Comparison of ENCODE assay signal across 13 cellular contexts in the genomic region with DNA sequence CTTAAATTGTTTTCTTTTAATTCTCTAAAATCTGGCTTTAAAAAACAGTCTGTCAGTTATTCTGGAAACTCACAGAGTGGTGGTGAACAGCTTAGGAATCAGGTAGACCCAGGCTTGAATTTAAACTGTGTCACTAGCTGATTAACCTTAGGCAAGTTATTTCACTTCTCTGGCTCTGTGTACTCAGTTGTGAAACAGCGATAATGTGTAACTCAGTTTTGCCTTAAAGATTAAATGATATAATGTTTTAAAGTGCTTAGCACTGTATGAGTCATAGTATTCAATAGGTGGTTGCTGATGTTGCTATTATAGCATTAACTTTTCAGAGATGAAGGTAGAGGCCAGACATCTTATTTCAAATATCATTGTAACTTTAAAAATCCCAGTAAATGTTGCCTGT. TPM values are rescaled to one million over a fixed set of nuclear protein-coding genes. Genes with fewer than 3 reads are reported as not detected.
DNase-seq lines count a peak whose midpoint lies in the region; ATAC-seq and TF ChIP-seq lines count a peak whose summit lies in the region.
"Had no signal": no experiment of that assay in that cellular context is flagged by ENCODE, and none has a peak within 500 bp of the region (broad histone marks: within the 10 kb centered on the region; RNA-seq: fewer than 3 reads in every experiment).

No MANE protein-coding gene starts in this region.

- DNase-seq in Caco-2 (no peak), HT1080 (ENCODE audit: low read depth) (peak; percentile 8), mammary epithelial cell (peak; percentile 81), left colon (no peak), retina (no peak), T-helper 9 cell (no peak), amniotic stem cell (lab: John Stamatoyannopoulos, UW) (no peak)
- no peak for DNase-seq in stimulated activated CD4-positive, alpha-beta T cell treated with anti-CD3 and anti-CD28 coated beads, Interleukin-2, amount 100 ng/mL, for 24 hours
- DNase-seq: activated naive CD4-positive, alpha-beta T cell treated with anti-CD3 and anti-CD28 coated beads, Interleukin-2, amount 50 U/mL, for 16 hours; NCI-H1092; stimulated activated CD4-positive, alpha-beta T cell treated with anti-CD3 and anti-CD28 coated beads, Interleukin-4, amount 100 ng/mL, for 24 hours had no signal

- H3K9me3 Mint-ChIP-seq in Caco-2 (ENCODE audit: unreplicated experiment) = no peaks in the 10 kb centered on the region
- H3K9me3 Mint-ChIP-seq: stimulated activated naive CD8-positive, alpha-beta T cell treated with anti-CD3 and anti-CD28 coated beads, Interleukin-15, Interleukin-2, amounts not matched to agents 100 ng/mL and 50 ng/mL, for 24 hours had no signal

- H3K27me3 Mint-ChIP-seq in Caco-2 (ENCODE audit: insufficient read depth, unreplicated experiment) = no peaks in the 10 kb centered on the region
- H3K27me3 Mint-ChIP-seq: stimulated activated naive CD8-positive, alpha-beta T cell treated with anti-CD3 and anti-CD28 coated beads, Interleukin-15, Interleukin-2, amounts not matched to agents 100 ng/mL and 50 ng/mL, for 24 hours had no signal

- H3K36me3 ChIP-seq in Caco-2 (ENCODE audit: control insufficient read depth, insufficient read depth, low read length) (no peaks in the 10 kb centered on the region), mammary epithelial cell (ENCODE audit: insufficient read depth, low read length) (no peaks in the 10 kb centered on the region)

- in situ Hi-C loops in mammary epithelial cell (cut with MboI; ENCODE audit: low sequenced_read_pairs in 2 of 2) = no loop called here

- peak overlapping the region; percentile 11 for H3K4me3 Mint-ChIP-seq in Caco-2 (ENCODE audit: unreplicated experiment)
- H3K4me3 Mint-ChIP-seq: stimulated activated naive CD8-positive, alpha-beta T cell treated with anti-CD3 and anti-CD28 coated beads, Interleukin-15, Interleukin-2, amounts not matched to agents 100 ng/mL and 50 ng/mL, for 24 hours had no signal

- POLR2A ChIA-PET in Caco-2 (lab: Charles Lee) = no interaction called here

- no peak overlapping the region for H3K9ac ChIP-seq in mammary epithelial cell (ENCODE audit: insufficient read depth, low read length)

- H3K27me3 ChIP-seq in Caco-2 (replicated peaks; ENCODE audit: control insufficient read depth, insufficient read depth, low read length) (no peaks in the 10 kb centered on the region), mammary epithelial cell (ENCODE audit: insufficient read depth, low read length) (no peaks in the 10 kb centered on the region)

- peaks cover 88% of the 10 kb centered on the region for H3K79me2 ChIP-seq in mammary epithelial cell (ENCODE audit: insufficient read depth, low read length)

- H3K4me1 ChIP-seq in Caco-2 = peaks cover 27% of the 10 kb centered on the region
- H3K4me1 ChIP-seq in mammary epithelial cell (ENCODE audit: insufficient read depth, low read length) = peaks cover 20% of the 10 kb centered on the region

- H3K9me3 ChIP-seq in Caco-2 (no peaks in the 10 kb centered on the region), mammary epithelial cell (replicated peaks; ENCODE audit: insufficient read depth, low read length) (no peaks in the 10 kb centered on the region)

- no peak overlapping the region for H3K27ac ChIP-seq in mammary epithelial cell (ENCODE audit: insufficient read depth, low read depth, low read length)
- H3K27ac ChIP-seq: coronary artery had no signal

- peak overlapping the region; percentile 53 for H3K27ac Mint-ChIP-seq in Caco-2 (ENCODE audit: unreplicated experiment)
- H3K27ac Mint-ChIP-seq: stimulated activated naive CD8-positive, alpha-beta T cell treated with anti-CD3 and anti-CD28 coated beads, Interleukin-15, Interleukin-2, amounts not matched to agents 100 ng/mL and 50 ng/mL, for 24 hours had no signal

- H3K4me2 ChIP-seq in mammary epithelial cell (ENCODE audit: insufficient read depth, low read depth, low read length) = peak overlapping the region; percentile 2

- H2AFZ ChIP-seq in mammary epithelial cell (ENCODE audit: low read depth, low read length) = no peak overlapping the region

- intact Hi-C loops in Caco-2 (cut with micrococcal nuclease; ENCODE audit: unreplicated experiment) (no loop called here), mammary epithelial cell (cut with micrococcal nuclease) (loop anchor here (5.0 kb wide), 1 partner anchor 40 kb away; the partner anchor contains the start of genes CCDC148 and PKP4), left colon (cut with DNase I, micrococcal nuclease) (no loop called here)

- CTCF ChIA-PET in Caco-2 (lab: Charles Lee) (interaction anchor here (1.1 kb wide), 1 partner anchor 24 kb away, joined by 3 read pairs; no protein-coding TSS in a partner anchor), mammary epithelial cell (lab: Charles Lee; ENCODE audit: low non-redundant PET) (no interaction called here)

- H3K4me1 Mint-ChIP-seq in Caco-2 (ENCODE audit: low read depth, unreplicated experiment) = peaks cover 43% of the 10 kb centered on the region

- peaks cover 31% of the 10 kb centered on the region for H3K36me3 Mint-ChIP-seq in Caco-2 (ENCODE audit: insufficient read depth, unreplicated experiment)

- ATAC-seq in left colon = peak; percentile 81

- no TSS peak for BruUV-seq in Caco-2 (replicated peaks; lab: Mats Ljungman, UMichigan)
- BruUV-seq in mammary epithelial cell (replicated peaks; lab: Mats Ljungman, UMichigan) = no TSS peak

- dilution Hi-C loops in mammary epithelial cell (cut with HindIII; ENCODE audit: low sequenced_read_pairs) = no loop called here

- no peak overlapping the region for H3K4me3 ChIP-seq in Caco-2 (ENCODE audit: low read depth, low read length)
- H3K4me3 ChIP-seq in mammary epithelial cell (replicated peaks in 1 of 3; ENCODE audit: insufficient read depth in 1 of 3, low read depth in 2 of 3, low read length in 3 of 3) = no peak overlapping the region
- H3K4me3 ChIP-seq: coronary artery had no signal

- H4K20me1 ChIP-seq in mammary epithelial cell (ENCODE audit: insufficient read depth, low read length) = no peaks in the 10 kb centered on the region

- no peak for TF ChIP-seq CTCF in Caco-2 (IDR thresholded peaks at IDR 0.05; ENCODE audit: insufficient read depth in 1 of 2, low read depth in 1 of 2, low read length in 1 of 2, severe bottlenecking in 1 of 2, unreplicated experiment in 1 of 2)
- TF ChIP-seq CTCF in mammary epithelial cell (conservative IDR thresholded peaks at IDR 0.05 in 1 of 2, IDR thresholded peaks at IDR 0.05 in 1 of 2; ENCODE audit: extremely low read depth in 1 of 2, insufficient read depth in 1 of 2, low read depth in 1 of 2, low read length in 2 of 2) = no peak

- WGBS in mammary epithelial cell (ENCODE audit: low coverage, missing lambda C conversion rate) = 18% methylated on average over 1 of the region's 1 CpG

RNA-seq across cellular contexts. Expression of gene PKP4, which starts 40.7 kb away (rescaled TPM):
- total RNA-seq in Caco-2 (2022) (140 and 147 TPM in 2 replicates), mammary epithelial cell (10 to 100 TPM; 64.8 to 82.6 TPM), left colon (10 to 100 TPM; 36.9 to 55.5 TPM)
- 23.3 and 37.3 TPM in 2 replicates for total RNA-seq in HT1080 (2014; rRNA removed; shearing (Covaris generic))
- polyA plus RNA-seq in HT1080 (2015; cell fraction: cytosol; rRNA removed) = 26.5 and 30.4 TPM in 2 replicates
- 56.8 and 61.4 TPM in 2 replicates for polyA plus RNA-seq in HT1080 (2015; cell fraction: nucleus; rRNA removed)
- 35.9 TPM for polyA plus RNA-seq in mammary epithelial cell
- 94.6 TPM for polyA minus RNA-seq in mammary epithelial cell

RNA-seq across cellular contexts. Expression of gene CCDC148, which starts 40.9 kb away (rescaled TPM):
- total RNA-seq in Caco-2 (2022) (5.3 and 6.3 TPM in 2 replicates), mammary epithelial cell (1 to 10 TPM in 1 of 2 donors, under 1 TPM in 1; 0.71 to 1.3 TPM), left colon (under 1 TPM in 1 of 2 donors, not detected in 1; 0.73 TPM)
- total RNA-seq in HT1080 (2014; rRNA removed; shearing (Covaris generic)) = 0.39 and 0.73 TPM in 2 replicates
- polyA plus RNA-seq in HT1080 (2015; cell fraction: cytosol; rRNA removed) = 0.36 and 0.43 TPM in 2 replicates
- 0.17 and 0.56 TPM in 2 replicates for polyA plus RNA-seq in HT1080 (2015; cell fraction: nucleus; rRNA removed)
- 0.35 TPM for polyA plus RNA-seq in mammary epithelial cell
- polyA minus RNA-seq in mammary epithelial cell = not detected

Comparison
In these comparisons a context has a peak if more than half of its experiments do, and no peak if none do; other contexts are left out.
1. DNase-seq: peak in HT1080 (single experiment) and mammary epithelial cell (single experiment); none in Caco-2 (0 of 2), left colon (0 of 2), stimulated activated CD4-positive, alpha-beta T cell treated with anti-CD3 and anti-CD28 coated beads, Interleukin-2, amount 100 ng/mL, for 24 hours (0 of 2), retina (single experiment), T-helper 9 cell (single experiment) and amniotic stem cell (single experiment).